Comparison of ENCODE assay signal across 17 cellular contexts in the genomic region with DNA sequence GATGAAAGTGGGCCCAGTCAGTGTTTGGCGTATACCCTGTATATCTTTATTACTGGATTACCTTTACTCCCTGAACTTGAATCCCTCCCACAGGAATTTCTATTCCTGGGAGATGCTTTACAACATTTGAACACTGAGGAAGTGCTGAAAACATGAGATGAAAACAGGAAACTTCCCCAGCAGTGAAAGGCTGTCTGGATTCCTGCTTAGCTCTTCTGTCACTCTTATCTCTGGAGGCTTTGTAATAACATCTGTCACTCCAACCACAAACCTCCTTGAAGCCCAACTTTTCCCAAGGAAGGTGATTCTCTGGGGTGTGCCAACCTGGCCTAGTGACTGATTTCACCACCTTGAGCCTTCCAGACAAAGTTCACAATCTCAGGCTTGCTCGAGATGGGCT.
A peak's percentile ranks its signal among the peaks of the same experiment; 100 is the strongest.
DNase-seq lines count a peak whose midpoint lies in the region; ATAC-seq, FAIRE-seq and TF ChIP-seq lines count a peak whose summit lies in the region.
"Had no signal": no experiment of that assay in that cellular context is flagged by ENCODE, and none has a peak within 500 bp of the region (broad histone marks: within the 10 kb centered on the region; RNA-seq: fewer than 3 reads in every experiment).

No MANE protein-coding gene starts in this region.

- DNase-seq in Daoy (ENCODE audit: low read depth), result peak; percentile 17
- peak; percentile 18 for DNase-seq in RCC 7860 (ENCODE audit: low spot score)
- peak; percentile 15 for DNase-seq in brain microvascular endothelial cell
- peak; percentile 21 for DNase-seq in kidney glomerular epithelial cell (lab: John Stamatoyannopoulos, UW)
- DNase-seq in medulla oblongata (ENCODE audit: extremely low spot score), result no peak
- DNase-seq in G401 (ENCODE audit: low spot score), result no peak
- DNase-seq: CD8-positive, alpha-beta T cell; COR-L47; DMS153; DMS79 treated with DMSO at 0.1 percent for 48 hours; GF-D8; H7 had no signal

- no peak for ATAC-seq in GM21619 (IDR thresholded peaks at IDR 0.05; ENCODE audit: unreplicated experiment)
- ATAC-seq: A549; CD8-positive, alpha-beta T cell; GM23338 had no signal

- H3K27ac ChIP-seq in brain microvascular endothelial cell, result no peak overlapping the region
- H3K27ac ChIP-seq: A549, HL-60 had no signal

- no peaks in the 10 kb centered on the region for H3K36me3 ChIP-seq in brain microvascular endothelial cell (replicated peaks)

- in situ Hi-C loops in brain microvascular endothelial cell (cut with HindIII; ENCODE audit: low pct_ligation_motif_present, low sequenced_read_pairs), result no loop called here
- in situ Hi-C loops in G401 (cut with HindIII; ENCODE audit: low sequenced_read_pairs), result no loop called here

- no peaks in the 10 kb centered on the region for H3K27me3 ChIP-seq in brain microvascular endothelial cell (replicated peaks)

- FAIRE-seq in RCC 7860 (lab: Jason Lieb, UNC), result no peak
- FAIRE-seq: A549, D721Med had no signal

- no peak overlapping the region for H3K4me3 ChIP-seq in brain microvascular endothelial cell (ENCODE audit: low read depth, low read length)
- H3K4me3 ChIP-seq: A549, GM23338 had no signal

- TF ChIP-seq CTCF in brain microvascular endothelial cell (IDR thresholded peaks at IDR 0.05; ENCODE audit: low read depth, low read length, missing control alignments), result no peak

Comparison
In these comparisons a context has a peak if more than half of its experiments do, and no peak if none do; other contexts are left out.
1. DNase-seq: peak in Daoy (single experiment), RCC 7860 (single experiment), brain microvascular endothelial cell (single experiment) and kidney glomerular epithelial cell (single experiment); none in medulla oblongata (single experiment) and G401 (single experiment).